16 cellular contexts compared by ENCODE assay signal in genomic region chr9:74001382-74001781, GRCh38.
DNase-seq lines count a peak whose midpoint lies in the region; ATAC-seq and TF ChIP-seq lines count a peak whose summit lies in the region.
"Had no signal": no experiment of that assay in that cellular context is flagged by ENCODE, and none has a peak within 500 bp of the region (broad histone marks: within the 10 kb centered on the region; RNA-seq: fewer than 3 reads in every experiment).

No MANE protein-coding gene starts in this region.

- no peak overlapping the region for H3K27ac ChIP-seq in smooth muscle cell (ENCODE audit: low read depth)
- no peak overlapping the region for H3K27ac ChIP-seq in tibial artery
- H3K27ac ChIP-seq in upper lobe of right lung = no peak overlapping the region

- H3K27ac Mint-ChIP-seq in WTC11 = peak overlapping the region; percentile 29

- H3K9me3 ChIP-seq in smooth muscle cell (replicated peaks; ENCODE audit: low read depth) = no peaks in the 10 kb centered on the region
- H3K9me3 ChIP-seq in tibial artery = no peaks in the 10 kb centered on the region
- H3K9me3 ChIP-seq in upper lobe of right lung = no peaks in the 10 kb centered on the region
- H3K9me3 ChIP-seq: HAP-1, MG63 had no signal

- TF ChIP-seq CTCF in WTC11 (IDR thresholded peaks at IDR 0.05) (no peak), epithelial cell of esophagus (IDR thresholded peaks at IDR 0.05; ENCODE audit: insufficient read depth, low read depth, low read length, missing control alignments) (no peak), smooth muscle cell (IDR thresholded peaks at IDR 0.05; ENCODE audit: borderline replicate concordance, insufficient read depth, poor library complexity, severe bottlenecking) (no peak), tibial artery (IDR thresholded peaks at IDR 0.05) (no peak), upper lobe of right lung (IDR thresholded peaks at IDR 0.05) (no peak)

- no peaks in the 10 kb centered on the region for H3K4me1 ChIP-seq in smooth muscle cell (ENCODE audit: low read depth)
- H3K4me1 ChIP-seq in tibial artery = no peaks in the 10 kb centered on the region
- H3K4me1 ChIP-seq in upper lobe of right lung = no peaks in the 10 kb centered on the region
- H3K4me1 ChIP-seq: HAP-1 had no signal

- no peak overlapping the region for H3K4me3 ChIP-seq in epithelial cell of esophagus (ENCODE audit: low read length)
- no peak overlapping the region for H3K4me3 ChIP-seq in smooth muscle cell
- no peak overlapping the region for H3K4me3 ChIP-seq in tibial artery
- H3K4me3 ChIP-seq in upper lobe of right lung = no peak overlapping the region
- H3K4me3 ChIP-seq: HAP-1, MG63 had no signal

- H3F3A ChIP-seq in smooth muscle cell (ENCODE audit: low read depth) = no peaks in the 10 kb centered on the region

- H3K4me3 Mint-ChIP-seq in WTC11 = no peak overlapping the region

- no peaks in the 10 kb centered on the region for H4K20me1 ChIP-seq in smooth muscle cell (ENCODE audit: low read depth)

- H2AFZ ChIP-seq in smooth muscle cell (ENCODE audit: low read depth) = peak overlapping the region; percentile 56

- H3K4me1 Mint-ChIP-seq in WTC11 = peaks cover 29% of the 10 kb centered on the region

- no peaks in the 10 kb centered on the region for H3K79me2 ChIP-seq in smooth muscle cell (ENCODE audit: low read depth)

- ATAC-seq in WTC11 (no peak), HG02763 (IDR thresholded peaks at IDR 0.05; ENCODE audit: unreplicated experiment) (no peak), upper lobe of right lung (no peak)

- H3K9me3 Mint-ChIP-seq in WTC11 = peaks cover 12% of the 10 kb centered on the region

- peaks cover 24% of the 10 kb centered on the region for H3K36me3 Mint-ChIP-seq in WTC11

- H3K9ac ChIP-seq in smooth muscle cell (ENCODE audit: low read depth) = no peak overlapping the region

- intact Hi-C loops in tibial artery (cut with DNase I; ENCODE audit: low total_unique reads) (no loop called here), upper lobe of right lung (cut with DNase I) (no loop called here)

- POLR2A ChIA-PET in WTC11 (lab: Charles Lee) = no interaction called here

- H3K27me3 ChIP-seq in smooth muscle cell (ENCODE audit: low read depth) (no peaks in the 10 kb centered on the region), tibial artery (no peaks in the 10 kb centered on the region), upper lobe of right lung (no peaks in the 10 kb centered on the region)
- H3K27me3 ChIP-seq: MG63 had no signal

- H3K4me2 ChIP-seq in smooth muscle cell = no peak overlapping the region

- peak; percentile 7 for DNase-seq in HPDE6-E6E7 (ENCODE audit: extremely low spot score)
- DNase-seq in WTC11 (ENCODE audit: low spot score) = no peak
- peak; percentile 72 for DNase-seq in epithelial cell of esophagus (ENCODE audit: low read depth)
- DNase-seq in smooth muscle cell (lab: John Stamatoyannopoulos, UW; ENCODE audit: unreplicated experiment) = no peak
- no peak for DNase-seq in tibial artery
- DNase-seq in upper lobe of right lung = no peak
- DNase-seq: COR-L47, DMS153, MG63, NCI-H1092 treated with DMSO at 0.1 percent for 48 hours, NCI-H1694, NCI-H446, OCI-M1, SIG-M5 had no signal

- no peaks in the 10 kb centered on the region for H3K27me3 Mint-ChIP-seq in WTC11 (ENCODE audit: low read depth)

- H3K36me3 ChIP-seq in smooth muscle cell (ENCODE audit: low read depth) = no peaks in the 10 kb centered on the region
- H3K36me3 ChIP-seq in tibial artery = no peaks in the 10 kb centered on the region
- no peaks in the 10 kb centered on the region for H3K36me3 ChIP-seq in upper lobe of right lung
- H3K36me3 ChIP-seq: HAP-1, MG63 had no signal

- CTCF ChIA-PET in WTC11 (lab: Charles Lee) = no interaction called here

- WGBS in smooth muscle cell (ENCODE audit: low lambda C conversion rate) = 68% methylated on average over 2 of the region's 2 CpGs

TF ChIP-seq in WTC11, 78 proteins besides CTCF, POLR2A, EP300 and RAD21 (continues in another document):
- TF ChIP-seq ZNF416 (CRISPR knock-in tag; IDR thresholded peaks at IDR 0.05) (no peak), ATF6 (CRISPR knock-in tag; IDR thresholded peaks at IDR 0.05) (no peak), FOXP4 (CRISPR knock-in tag; IDR thresholded peaks at IDR 0.05) (no peak), ELF4 (CRISPR knock-in tag; IDR thresholded peaks at IDR 0.05; ENCODE audit: low read depth) (no peak), ZNF281 (CRISPR knock-in tag; IDR thresholded peaks at IDR 0.05) (no peak), GTF2I (CRISPR knock-in tag; conservative IDR thresholded peaks at IDR 0.05) (no peak), NR2C2 (CRISPR knock-in tag; IDR thresholded peaks at IDR 0.05) (no peak), ZNF512 (CRISPR knock-in tag; IDR thresholded peaks at IDR 0.05; ENCODE audit: borderline replicate concordance) (no peak), ETV6 (CRISPR knock-in tag; IDR thresholded peaks at IDR 0.05) (no peak), SMAD3 (CRISPR knock-in tag; IDR thresholded peaks at IDR 0.05; ENCODE audit: borderline replicate concordance) (no peak), CREM (CRISPR knock-in tag; IDR thresholded peaks at IDR 0.05) (no peak), IRF1 (CRISPR knock-in tag; IDR thresholded peaks at IDR 0.05) (no peak), MXD4 (CRISPR knock-in tag; IDR thresholded peaks at IDR 0.05; ENCODE audit: borderline replicate concordance) (no peak)

Comparison
In these comparisons a context has a peak if more than half of its experiments do, and no peak if none do; other contexts are left out.
1. DNase-seq: peak in HPDE6-E6E7 (single experiment) and epithelial cell of esophagus (single experiment); none in WTC11 (single experiment), smooth muscle cell (single experiment), tibial artery (0 of 2) and upper lobe of right lung (single experiment).